In genomic region chr22:19800761-19801244, GRCh38 we compare ENCODE assay signal across 1 cellular context.
TF ChIP-seq lines count a peak whose summit lies in the region.

No MANE protein-coding gene starts in this region.

TF ChIP-seq in A549, 52 proteins besides CTCF, POLR2A, EP300 and RAD21 (continued from another document):
- TF ChIP-seq E2F6 (IDR thresholded peaks at IDR 0.05; ENCODE audit: borderline replicate concordance, low read depth) (no peak), KDM1A (IDR thresholded peaks at IDR 0.05; ENCODE audit: low read depth) (no peak), ATOH8 (CRISPR knock-in tag; IDR thresholded peaks at IDR 0.05; ENCODE audit: low read depth) (no peak), EHF (CRISPR knock-in tag; IDR thresholded peaks at IDR 0.05) (no peak), HDAC2 (IDR thresholded peaks at IDR 0.05) (no peak), ZC3H11A (IDR thresholded peaks at IDR 0.05) (no peak)
TF ChIP-seq in A549: peak in this region for 0.
